In the genomic region with DNA sequence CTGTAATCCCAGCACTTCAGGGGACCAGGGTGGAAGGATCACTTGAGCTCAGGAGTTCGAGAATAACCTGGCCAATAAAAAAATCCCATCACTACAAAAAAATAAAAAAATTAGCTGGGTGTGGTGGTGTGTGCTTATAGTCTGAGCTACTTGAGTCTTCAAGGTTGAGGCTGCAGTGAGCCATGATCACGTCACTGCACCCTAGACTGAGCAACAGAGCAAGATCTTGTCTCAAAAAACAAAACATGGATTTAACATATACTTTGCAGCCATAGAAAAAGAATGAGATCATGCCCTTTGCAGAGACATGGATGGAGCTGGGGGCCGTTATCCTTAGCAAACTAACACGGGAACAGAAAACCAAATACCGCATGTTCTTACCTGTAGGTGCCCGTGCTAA, we compare ENCODE assay signal across 27 cellular contexts. TPM values are rescaled to one million over a fixed set of nuclear protein-coding genes. Genes with fewer than 3 reads are reported as not detected.
"Had no signal": no experiment of that assay in that cellular context is flagged by ENCODE, and none has a peak within 500 bp of the region (broad histone marks: within the 10 kb centered on the region; RNA-seq: fewer than 3 reads in every experiment).

No MANE protein-coding gene starts in this region.

- H3K4me3 Mint-ChIP-seq: brain, T-helper 17 cell, WTC11 had no signal

- H3K36me3 ChIP-seq: ascending aorta, cardiac muscle cell, SJSA1 had no signal

- H3K27ac ChIP-seq: ascending aorta, cardiac muscle cell, SJSA1 had no signal

- H3K27ac Mint-ChIP-seq: T-helper 17 cell, WTC11 had no signal

- H3K27me3 ChIP-seq: ascending aorta, cardiac muscle cell, SJSA1 had no signal

- DNase-seq: activated CD4-positive, alpha-beta T cell treated with anti-CD3 and anti-CD28 coated beads, Interleukin-2, amount 50 U/mL, for 1 hour; activated CD4-positive, CD25-positive, alpha-beta regulatory T cell treated with anti-CD3 and anti-CD28 coated beads, Interleukin-2, amount 50 U/mL, for 72 hours; activated effector memory CD4-positive, alpha-beta T cell treated with Interleukin-2 at 50 U/mL for 16 hours; activated naive CD4-positive, alpha-beta T cell; activated T-cell treated with anti-CD3 and anti-CD28 coated beads, Interleukin-2, amount 50 U/mL, for 24 hours; amniotic stem cell; Kasumi-1; KBM-7; NCI-H1105 treated with DMSO at 0.1 percent for 48 hours; NCI-H1436 treated with DMSO at 0.1 percent for 48 hours; NCI-H187 treated with DMSO at 0.1 percent for 48 hours; NCI-H2081 treated with DMSO at 0.1 percent for 48 hours; NCI-H446; NCI-H524; SHP77; SW 1271; T-helper 17 cell; T-helper 9 cell had no signal

- ATAC-seq: SK-N-SH treated with all-trans-retinoic acid at 6 μM for 48 hours, T-helper 17 cell, WTC11 had no signal

- H3K27me3 Mint-ChIP-seq: activated CD8-positive, alpha-beta T cell treated with anti-CD3 and anti-CD28 coated beads for 36 hours; activated T-cell treated with anti-CD3 and anti-CD28 coated beads, Interleukin-2, amount 50 U/mL, for 24 hours; brain; T-helper 17 cell had no signal

- H3K9me3 Mint-ChIP-seq: activated CD8-positive, alpha-beta T cell treated with anti-CD3 and anti-CD28 coated beads for 36 hours; activated T-cell treated with anti-CD3 and anti-CD28 coated beads, Interleukin-2, amount 50 U/mL, for 24 hours; activated T-helper 1 cell treated with anti-CD3 and anti-CD28 coated beads, Interleukin-12 subunit alpha, Interleukin-12 subunit beta, Interleukin-2, Interleukin-4 antibody, amounts not matched to agents 30 ng/mL and 10 ng/mL and 1 ng/mL, durations not matched to agents 14 hours and 24 hours and 36 hours; brain; WTC11 had no signal

- H3K4me3 ChIP-seq: ascending aorta, cardiac muscle cell, SJSA1 had no signal

- H3K36me3 Mint-ChIP-seq: brain, WTC11 had no signal

- FAIRE-seq: RCC 7860 had no signal

- H3K9me3 ChIP-seq: ascending aorta, SJSA1 had no signal

RNA-seq across cellular contexts. Expression of a gene that starts 22.2 kb away (rescaled TPM):
- total RNA-seq: ascending aorta, cardiac muscle cell, SJSA1 had no signal
- polyA plus RNA-seq: cardiac muscle cell had no signal
